Comparison of ENCODE assay signal across 13 cellular contexts in genomic region chr21:38959686-38960049, GRCh38.
DNase-seq lines count a peak whose midpoint lies in the region; ATAC-seq and TF ChIP-seq lines count a peak whose summit lies in the region.
"Had no signal": no experiment of that assay in that cellular context is flagged by ENCODE, and none has a peak within 500 bp of the region (broad histone marks: within the 10 kb centered on the region; RNA-seq: fewer than 3 reads in every experiment).

No MANE protein-coding gene starts in this region.

- H3K4me1 ChIP-seq in left lung (peaks cover 17 to 37% of the 10 kb centered on the region in 2 donors), spleen (peaks cover 0 to 12% (median 0%) of the 10 kb centered on the region in 6 donors)

- TF ChIP-seq CTCF in left lung (IDR thresholded peaks at IDR 0.05) (no peak), spleen (IDR thresholded peaks at IDR 0.05 in 8 of 11, conservative IDR thresholded peaks at IDR 0.05 in 3 of 11) (no peak)

- intact Hi-C loops in left lung (cut with DNase I) (no loop called here), spleen (cut with DNase I; ENCODE audit: low total_unique reads) (no loop called here)

- H3K9me3 Mint-ChIP-seq in T-helper 1 cell treated with Interleukin-12 subunit alpha and Interleukin-12 subunit beta and Interleukin-4 antibody, amounts not matched to agents 30 μg/mL and 1 μg/mL, for 36 hours, result peaks cover 16% of the 10 kb centered on the region

- peak overlapping the region; percentile 51 to 65 for H3K27ac ChIP-seq in left lung
- H3K27ac ChIP-seq in spleen, result peak overlapping the region in 5 of 8 donors; percentile 49 to 69 (median 58)
- H3K27ac ChIP-seq: 22Rv1 had no signal

- H3K27ac Mint-ChIP-seq in T-helper 1 cell treated with Interleukin-12 subunit alpha and Interleukin-12 subunit beta and Interleukin-4 antibody, amounts not matched to agents 30 μg/mL and 1 μg/mL, for 36 hours, result peak overlapping the region; percentile 90
- H3K27ac Mint-ChIP-seq: T-cell had no signal

- TF ChIP-seq POLR2A in spleen (IDR thresholded peaks at IDR 0.05), result no peak

- no peak overlapping the region for H3K4me3 Mint-ChIP-seq in T-helper 1 cell treated with Interleukin-12 subunit alpha and Interleukin-12 subunit beta and Interleukin-4 antibody, amounts not matched to agents 30 μg/mL and 1 μg/mL, for 36 hours
- H3K4me3 Mint-ChIP-seq: activated CD4-positive, alpha-beta T cell treated with anti-CD3 and anti-CD28 coated beads, Interleukin-2, amount 10 ng/mL, durations not matched to agents 7 days and 5 days; T-cell had no signal

- peaks cover 5% of the 10 kb centered on the region for H3K36me3 Mint-ChIP-seq in T-helper 1 cell treated with Interleukin-12 subunit alpha and Interleukin-12 subunit beta and Interleukin-4 antibody, amounts not matched to agents 30 μg/mL and 1 μg/mL, for 36 hours (ENCODE audit: low read depth)
- H3K36me3 Mint-ChIP-seq: T-cell had no signal

- DNase-seq in T-helper 1 cell (no peak), amniotic epithelial cell (ENCODE audit: low read depth) (peak; percentile 20), left lung (no peak), spleen (no peak), HuH-7.5 (ENCODE audit: low spot score) (no peak)
- no peak for DNase-seq in stimulated activated naive CD4-positive, alpha-beta T cell treated with Interleukin-2 at 50 U/mL for 16 hours (lab: John Stamatoyannopoulos, UW)
- DNase-seq: activated CD4-positive, alpha-beta T cell treated with anti-CD3 and anti-CD28 coated beads, Interleukin-2, amount 10 ng/mL, durations not matched to agents 7 days and 5 days; NCI-H1048; substantia nigra; T-cell had no signal

- 83 to 91% (median 89%) methylated on average over 6 of the region's 6 CpGs for WGBS in spleen, 5 donors

- H3K27me3 ChIP-seq in left lung (no peaks in the 10 kb centered on the region), spleen (replicated peaks in 1 of 7) (no peaks in the 10 kb centered on the region)

- H3K36me3 ChIP-seq in left lung (no peaks in the 10 kb centered on the region), spleen (no peaks in the 10 kb centered on the region)

- H3K4me3 ChIP-seq in left lung (no peak overlapping the region), spleen (no peak overlapping the region)

- peaks cover 22% of the 10 kb centered on the region for H3K4me1 Mint-ChIP-seq in T-helper 1 cell treated with Interleukin-12 subunit alpha and Interleukin-12 subunit beta and Interleukin-4 antibody, amounts not matched to agents 30 μg/mL and 1 μg/mL, for 36 hours (ENCODE audit: low read depth)
- H3K4me1 Mint-ChIP-seq: T-cell had no signal

- H3K9me3 ChIP-seq in left lung (no peaks in the 10 kb centered on the region), spleen (peaks cover 0 to 8% (median 0%) of the 10 kb centered on the region in 8 donors)

- H3K27me3 Mint-ChIP-seq in T-helper 1 cell treated with Interleukin-12 subunit alpha and Interleukin-12 subunit beta and Interleukin-4 antibody, amounts not matched to agents 30 μg/mL and 1 μg/mL, for 36 hours (ENCODE audit: low read depth), result no peaks in the 10 kb centered on the region
- H3K27me3 Mint-ChIP-seq: activated CD4-positive, alpha-beta T cell treated with anti-CD3 and anti-CD28 coated beads, Interleukin-2, amount 10 ng/mL, durations not matched to agents 7 days and 5 days had no signal

- no peak for ATAC-seq in left lung
- no peak for ATAC-seq in GM18861 (IDR thresholded peaks at IDR 0.05; ENCODE audit: unreplicated experiment)
- ATAC-seq: T-cell had no signal
